In the genomic region with DNA sequence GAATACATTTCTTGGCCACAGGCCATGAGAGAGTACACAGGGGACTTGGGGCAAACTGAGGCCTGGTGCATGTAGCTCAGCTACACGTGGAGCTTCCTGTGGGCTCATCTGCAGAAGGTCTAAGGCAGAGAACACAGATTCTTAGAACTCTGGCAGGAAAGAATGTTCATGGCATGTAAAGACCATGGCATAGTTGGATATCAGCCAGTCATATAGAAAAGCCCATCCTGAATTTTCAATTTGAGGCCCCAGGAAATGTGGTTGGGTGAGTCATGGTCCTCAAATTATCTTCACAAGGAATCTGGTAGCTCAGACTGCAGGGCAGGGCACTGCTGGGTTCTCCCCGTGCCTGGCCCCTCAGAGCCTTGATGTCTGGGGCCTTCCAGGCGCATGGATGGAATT, we compare ENCODE assay signal across 9 cellular contexts. TPM values are rescaled to one million over a fixed set of nuclear protein-coding genes. Genes with fewer than 3 reads are reported as not detected.
A peak's percentile ranks its signal among the peaks of the same experiment; 100 is the strongest.
DNase-seq lines count a peak whose midpoint lies in the region; ATAC-seq and TF ChIP-seq lines count a peak whose summit lies in the region.
"Had no signal": no experiment of that assay in that cellular context is flagged by ENCODE, and none has a peak within 500 bp of the region (broad histone marks: within the 10 kb centered on the region; RNA-seq: fewer than 3 reads in every experiment).

No MANE protein-coding gene starts in this region.

- H4K20me1 ChIP-seq in DND-41 (ENCODE audit: insufficient read depth, low read length) (peaks cover 25% of the 10 kb centered on the region), Loucy (ENCODE audit: insufficient read depth, low read length, poor library complexity, severe bottlenecking) (peaks cover 2% of the 10 kb centered on the region)

- DNase-seq in DND-41, result no peak
- peak; percentile 77 for DNase-seq in astrocyte of the hippocampus (ENCODE audit: low read depth, low spot score)
- no peak for DNase-seq in SHP77 treated with DMSO at 0.1 percent for 48 hours (lab: John Stamatoyannopoulos, UW)
- no peak for DNase-seq in 8988T
- DNase-seq: NCI-H345 had no signal

- 85 to 92% methylated on average over 2 to 3 of the region's 3 CpGs for WGBS in mesodermal cell (ENCODE audit: insufficient coverage in 2 of 2), 2 experiments

- no peak overlapping the region for H3K4me3 ChIP-seq in DND-41 (ENCODE audit: low read depth in 1 of 2, low read length in 2 of 2)
- peak overlapping the region; percentile 16 for H3K4me3 ChIP-seq in Loucy (ENCODE audit: low read length, poor library complexity, severe bottlenecking)
- H3K4me3 ChIP-seq in mesodermal cell (ENCODE audit: extremely low read depth, insufficient read depth, low read length, poor library complexity, severe bottlenecking), result no peak overlapping the region

- no peak overlapping the region for H3K4me2 ChIP-seq in DND-41 (ENCODE audit: insufficient read depth, low read length)
- H3K4me2 ChIP-seq in Loucy (ENCODE audit: low read depth, low read length, poor library complexity, severe bottlenecking), result peak overlapping the region; percentile 57

- peaks cover 11% of the 10 kb centered on the region for H3K79me2 ChIP-seq in DND-41 (ENCODE audit: insufficient read depth, low read length)
- peaks cover 10% of the 10 kb centered on the region; the same call in 1 of the 2 replicates for H3K79me2 ChIP-seq in Loucy (ENCODE audit: insufficient read depth, low read length)

- H3K9me3 ChIP-seq in DND-41 (ENCODE audit: insufficient read depth, low read length, severe bottlenecking), result no peaks in the 10 kb centered on the region
- H3K9me3 ChIP-seq in Loucy (ENCODE audit: insufficient read depth, low read depth, low read length), result no peaks in the 10 kb centered on the region
- no peaks in the 10 kb centered on the region for H3K9me3 ChIP-seq in mesodermal cell (ENCODE audit: control insufficient read depth, low read length)

- H3K36me3 ChIP-seq in DND-41 (ENCODE audit: insufficient read depth, low read length) (peaks cover 87% of the 10 kb centered on the region), Loucy (ENCODE audit: insufficient read depth, low read length) (peaks cover 53% of the 10 kb centered on the region; the same call in 1 of the 2 replicates), mesodermal cell (ENCODE audit: control insufficient read depth, insufficient read depth, low read length) (peaks cover 22% of the 10 kb centered on the region)

- no peaks in the 10 kb centered on the region for H3K9me2 ChIP-seq in Loucy (replicated peaks; ENCODE audit: low read depth, low read length)

- no peaks in the 10 kb centered on the region; the same call in 1 of the 2 replicates for H3F3A ChIP-seq in Loucy (ENCODE audit: low read depth)

- no peak overlapping the region for H2AFZ ChIP-seq in DND-41 (ENCODE audit: low read depth, low read length)
- no peak overlapping the region for H2AFZ ChIP-seq in Loucy (ENCODE audit: low read length)

- H3K27me3 ChIP-seq in DND-41 (ENCODE audit: insufficient read depth, low read length, poor library complexity) (no peaks in the 10 kb centered on the region), Loucy (ENCODE audit: insufficient read depth, low read length, poor library complexity, severe bottlenecking) (no peaks in the 10 kb centered on the region)

- no peaks in the 10 kb centered on the region; the same call in 1 of the 2 replicates for H3K4me1 ChIP-seq in DND-41 (ENCODE audit: insufficient read depth, low read length)
- peaks cover 38% of the 10 kb centered on the region for H3K4me1 ChIP-seq in Loucy (ENCODE audit: insufficient read depth, low read length, poor library complexity, severe bottlenecking)
- H3K4me1 ChIP-seq in mesodermal cell (ENCODE audit: control insufficient read depth, insufficient read depth, low read length, poor library complexity, severe bottlenecking), result peaks cover 52% of the 10 kb centered on the region

- ATAC-seq in DND-41 (ENCODE audit: insufficient read depth, low read depth) (peak; percentile 18; the same call in 1 of the 3 replicates), HG02973 (IDR thresholded peaks at IDR 0.05; ENCODE audit: unreplicated experiment) (no peak), GM21786 (IDR thresholded peaks at IDR 0.05; ENCODE audit: unreplicated experiment) (no peak)

- H3K27ac ChIP-seq in DND-41 (ENCODE audit: low read length) (no peak overlapping the region), mesodermal cell (ENCODE audit: low read depth, low read length, severe bottlenecking) (peak overlapping the region; percentile 80)

- TF ChIP-seq CTCF in DND-41 (IDR thresholded peaks at IDR 0.05; ENCODE audit: borderline replicate concordance, extremely low read depth, low read length, poor library complexity, severe bottlenecking) (no peak), Loucy (conservative IDR thresholded peaks at IDR 0.05; ENCODE audit: low read length) (no peak)

- H3K9ac ChIP-seq in DND-41 (ENCODE audit: low read depth, low read length) (no peak overlapping the region), Loucy (ENCODE audit: low read depth, low read length, poor library complexity, severe bottlenecking) (peak overlapping the region; percentile 48)

RNA-seq across cellular contexts. Expression of a gene that starts 13.7 kb away (rescaled TPM):
- 20.6 TPM for polyA plus RNA-seq in mesodermal cell (2013, experiment 1 of 2)
- 13.5 TPM for polyA plus RNA-seq in mesodermal cell (2013, experiment 2 of 2)

RNA-seq across cellular contexts. Expression of a gene that starts 37.9 kb away (rescaled TPM):
- polyA plus RNA-seq in mesodermal cell (2013, experiment 1 of 2), result 19.8 TPM
- polyA plus RNA-seq in mesodermal cell (2013, experiment 2 of 2), result 18.5 TPM

RNA-seq across cellular contexts. Expression of a gene that starts 58.9 kb away (rescaled TPM):
- 5.6 TPM for polyA plus RNA-seq in mesodermal cell (2013, experiment 1 of 2)
- 5.1 TPM for polyA plus RNA-seq in mesodermal cell (2013, experiment 2 of 2)
